In genomic region chr10:4246881-4247358, GRCh38 we compare ENCODE assay signal across 14 cellular contexts.
DNase-seq lines count a peak whose midpoint lies in the region; ATAC-seq and TF ChIP-seq lines count a peak whose summit lies in the region.
"Had no signal": no experiment of that assay in that cellular context is flagged by ENCODE, and none has a peak within 500 bp of the region (broad histone marks: within the 10 kb centered on the region; RNA-seq: fewer than 3 reads in every experiment).

No MANE protein-coding gene starts in this region.

- H3K9me3 ChIP-seq in tibial nerve = no peaks in the 10 kb centered on the region
- H3K9me3 ChIP-seq: right lobe of liver, suprapubic skin had no signal

- H3K27ac Mint-ChIP-seq in activated T-cell treated with anti-CD3 and anti-CD28 coated beads, Interleukin-2, amount 50 U/mL, for 72 hours = peak overlapping the region; percentile 86
- H3K27ac Mint-ChIP-seq in activated naive CD8-positive, alpha-beta T cell treated with anti-CD3 and anti-CD28 coated beads, Interleukin-2, amount 50 U/mL, for 24 hours = peak overlapping the region; percentile 64

- TF ChIP-seq POLR2A in tibial nerve (IDR thresholded peaks at IDR 0.05) = no peak

- no peak for DNase-seq in activated T-cell treated with anti-CD3 and anti-CD28 coated beads, Interleukin-2, amount 50 U/mL, for 72 hours
- DNase-seq in activated T-cell treated with anti-CD3 and anti-CD28 coated beads, Interleukin-2, amount 50 U/mL, for 1 hour = no peak
- DNase-seq in activated naive CD8-positive, alpha-beta T cell treated with anti-CD3 and anti-CD28 coated beads, Interleukin-2, amount 50 U/mL, for 24 hours = no peak
- DNase-seq in hepatic stellate cell (ENCODE audit: low spot score) (peak; percentile 46), tibial nerve (ENCODE audit: low spot score in 2 of 2) (no peak)
- DNase-seq: NCI-H69, right lobe of liver had no signal

- peaks cover 0 to 9% of the 10 kb centered on the region in 2 donors for H3K9me3 Mint-ChIP-seq in activated T-cell treated with anti-CD3 and anti-CD28 coated beads, Interleukin-2, amount 50 U/mL, for 72 hours
- H3K9me3 Mint-ChIP-seq in activated naive CD8-positive, alpha-beta T cell treated with anti-CD3 and anti-CD28 coated beads, Interleukin-2, amount 50 U/mL, for 24 hours = peaks cover 6% of the 10 kb centered on the region

- H3K4me1 ChIP-seq in tibial nerve = peaks cover 0 to 25% (median 10%) of the 10 kb centered on the region in 4 donors
- H3K4me1 ChIP-seq: right lobe of liver had no signal

- peaks cover 27% of the 10 kb centered on the region for H3K27me3 Mint-ChIP-seq in activated T-cell treated with anti-CD3 and anti-CD28 coated beads, Interleukin-2, amount 50 U/mL, for 72 hours (ENCODE audit: low read depth)
- peaks cover 4% of the 10 kb centered on the region for H3K27me3 Mint-ChIP-seq in activated naive CD8-positive, alpha-beta T cell treated with anti-CD3 and anti-CD28 coated beads, Interleukin-2, amount 50 U/mL, for 24 hours

- H3K4me3 Mint-ChIP-seq in activated T-cell treated with anti-CD3 and anti-CD28 coated beads, Interleukin-2, amount 50 U/mL, for 72 hours = peak overlapping the region; percentile 30 to 84
- peak overlapping the region; percentile 12 for H3K4me3 Mint-ChIP-seq in activated naive CD8-positive, alpha-beta T cell treated with anti-CD3 and anti-CD28 coated beads, Interleukin-2, amount 50 U/mL, for 24 hours
- H3K4me3 Mint-ChIP-seq: brain had no signal

- no peak overlapping the region for H3K4me3 ChIP-seq in tibial nerve
- H3K4me3 ChIP-seq: right lobe of liver, suprapubic skin had no signal

- peak in 1 of 2 donors; percentile 36 for TF ChIP-seq EP300 in tibial nerve (IDR thresholded peaks at IDR 0.05)

- TF ChIP-seq CTCF in tibial nerve (IDR thresholded peaks at IDR 0.05) = no peak

- H3K36me3 ChIP-seq in tibial nerve = no peaks in the 10 kb centered on the region
- H3K36me3 ChIP-seq: right lobe of liver, suprapubic skin had no signal

- ATAC-seq in activated T-cell treated with anti-CD3 and anti-CD28 coated beads, Interleukin-2, amount 50 U/mL, for 72 hours (replicated peaks in 1 of 2) = peak; percentile 70 to 81
- peak; percentile 74 for ATAC-seq in activated naive CD8-positive, alpha-beta T cell treated with anti-CD3 and anti-CD28 coated beads, Interleukin-2, amount 50 U/mL, for 24 hours
- no peak for ATAC-seq in HG02973 (IDR thresholded peaks at IDR 0.05; ENCODE audit: unreplicated experiment)
- no peak for ATAC-seq in GM21528 (IDR thresholded peaks at IDR 0.05; ENCODE audit: low FRiP score, unreplicated experiment)
- no peak for ATAC-seq in HG02623 (IDR thresholded peaks at IDR 0.05; ENCODE audit: unreplicated experiment)
- ATAC-seq: right lobe of liver had no signal

- H3K27ac ChIP-seq in tibial nerve = peak overlapping the region in 3 of 4 donors; percentile 19 to 73 (median 70)
- H3K27ac ChIP-seq: KMS-11, right lobe of liver, suprapubic skin, VCaP had no signal

- peaks cover 67% of the 10 kb centered on the region for H3K4me1 Mint-ChIP-seq in activated T-cell treated with anti-CD3 and anti-CD28 coated beads, Interleukin-2, amount 50 U/mL, for 72 hours (ENCODE audit: low read depth)
- peaks cover 63% of the 10 kb centered on the region for H3K4me1 Mint-ChIP-seq in activated naive CD8-positive, alpha-beta T cell treated with anti-CD3 and anti-CD28 coated beads, Interleukin-2, amount 50 U/mL, for 24 hours

- WGBS in tibial nerve, 2 donors = 25 to 32% methylated on average over 4 of the region's 4 CpGs

- no peaks in the 10 kb centered on the region for H3K27me3 ChIP-seq in tibial nerve
- H3K27me3 ChIP-seq: right lobe of liver, suprapubic skin had no signal

- H3K36me3 Mint-ChIP-seq in activated T-cell treated with anti-CD3 and anti-CD28 coated beads, Interleukin-2, amount 50 U/mL, for 72 hours (ENCODE audit: insufficient read depth in 2 of 2) = peaks cover 0 to 3% of the 10 kb centered on the region in 2 donors
- H3K36me3 Mint-ChIP-seq in activated naive CD8-positive, alpha-beta T cell treated with anti-CD3 and anti-CD28 coated beads, Interleukin-2, amount 50 U/mL, for 24 hours (ENCODE audit: low read depth) = peaks cover 2% of the 10 kb centered on the region
- H3K36me3 Mint-ChIP-seq: brain had no signal

Comparison
In these comparisons a context has a peak if more than half of its experiments do, and no peak if none do; other contexts are left out.
1. ATAC-seq: peak in activated T-cell treated with anti-CD3 and anti-CD28 coated beads, Interleukin-2, amount 50 U/mL, for 72 hours (2 of 2) and activated naive CD8-positive, alpha-beta T cell treated with anti-CD3 and anti-CD28 coated beads, Interleukin-2, amount 50 U/mL, for 24 hours (single experiment); none in HG02973 (single experiment), GM21528 (single experiment) and HG02623 (single experiment).